In genomic region chr7:6448943-6449543, GRCh38 we compare ENCODE assay signal across 2 cellular contexts.
TF ChIP-seq lines count a peak whose summit lies in the region.

No MANE protein-coding gene starts in this region.

TF ChIP-seq in IMR-90, 13 proteins besides CTCF, POLR2A, EP300 and RAD21:
- TF ChIP-seq FOS (IDR thresholded peaks at IDR 0.05; ENCODE audit: low read depth, low read length) (no peak), ELK1 (IDR thresholded peaks at IDR 0.05; ENCODE audit: borderline replicate concordance, low read depth, low read length) (no peak), RCOR1 (IDR thresholded peaks at IDR 0.05; ENCODE audit: insufficient replicate concordance, low read length) (no peak)

TF ChIP-seq in K562, 482 proteins besides CTCF, POLR2A, EP300 and RAD21:
- no peak for TF ChIP-seq FOXK1 (CRISPR knock-in tag; IDR thresholded peaks at IDR 0.05; ENCODE audit: borderline replicate concordance)
- TF ChIP-seq POLR2AphosphoS5 (IDR thresholded peaks at IDR 0.05; ENCODE audit: control insufficient read depth, insufficient read depth, low read depth, low read length) = no peak
- TF ChIP-seq ZNF766 (CRISPR knock-in tag; conservative IDR thresholded peaks at IDR 0.05) = no peak
- TF ChIP-seq LARP7 (IDR thresholded peaks at IDR 0.05) = no peak
- TF ChIP-seq FOXO4 (CRISPR knock-in tag; IDR thresholded peaks at IDR 0.05) = no peak
- no peak for TF ChIP-seq TSHZ1 (CRISPR knock-in tag; IDR thresholded peaks at IDR 0.05)
- no peak for TF ChIP-seq ZNF592 (IDR thresholded peaks at IDR 0.05)
- no peak for TF ChIP-seq MXD1 (CRISPR knock-in tag; IDR thresholded peaks at IDR 0.05; ENCODE audit: borderline replicate concordance, poor library complexity, severe bottlenecking)
- no peak for TF ChIP-seq RFX5 (IDR thresholded peaks at IDR 0.05; ENCODE audit: low read depth, low read length)
- no peak for TF ChIP-seq PHF20 (IDR thresholded peaks at IDR 0.05; ENCODE audit: partially characterized antibody)
- TF ChIP-seq NFATC3 (IDR thresholded peaks at IDR 0.05) = no peak
- TF ChIP-seq CBFB (CRISPR knock-in tag; IDR thresholded peaks at IDR 0.05) = no peak
- no peak for TF ChIP-seq AFF1 (IDR thresholded peaks at IDR 0.05; ENCODE audit: low read depth in 1 of 2, partially characterized antibody in 2 of 2)
- no peak for TF ChIP-seq PML (IDR thresholded peaks at IDR 0.05; ENCODE audit: low read length)
- TF ChIP-seq HNRNPH1 (optimal IDR thresholded peaks at IDR 0.05; ENCODE audit: low read depth, low read length) = no peak
